1 cellular context compared by ENCODE assay signal in genomic region chr2:177332041-177332991, GRCh38.
TF ChIP-seq lines count a peak whose summit lies in the region.

No MANE protein-coding gene starts in this region.

TF ChIP-seq in K562, 482 proteins besides CTCF, POLR2A, EP300 and RAD21 (continued from another document and continues in another):
- peak; percentile 6; the same call in 1 of the 2 replicates for TF ChIP-seq CUX1 (CRISPR knock-in tag; IDR thresholded peaks at IDR 0.05)
- no peak for TF ChIP-seq YBX1 (IDR thresholded peaks at IDR 0.05)
- no peak for TF ChIP-seq RBM15 (IDR thresholded peaks at IDR 0.05; ENCODE audit: insufficient read depth, low read length)
- TF ChIP-seq EP400 (IDR thresholded peaks at IDR 0.05) = peak; percentile 52
- 0 out of 4 replicates have a peak, but pooled peaks of 1 of the 2 experiments have one; percentile 25 for TF ChIP-seq TBL1XR1 (IDR thresholded peaks at IDR 0.05; ENCODE audit: low read length in 2 of 2)
- 0 out of 2 replicates have a peak, but pooled peaks have one; percentile 39 for TF ChIP-seq ZNF449 (CRISPR knock-in tag; IDR thresholded peaks at IDR 0.05)
- peak in 1 of 2 experiments; percentile 77; a peak in 2 of 4 replicates for TF ChIP-seq ZNF639 (CRISPR knock-in tag; conservative IDR thresholded peaks at IDR 0.05 in 1 of 2, IDR thresholded peaks at IDR 0.05 in 1 of 2)
- 0 out of 2 replicates have a peak, but pooled peaks have one; percentile 36 for TF ChIP-seq SMARCA5 (IDR thresholded peaks at IDR 0.05)
- TF ChIP-seq IRF1 (CRISPR knock-in tag; IDR thresholded peaks at IDR 0.05; ENCODE audit: borderline replicate concordance) = no peak
- no peak for TF ChIP-seq SAFB (IDR thresholded peaks at IDR 0.05; ENCODE audit: borderline replicate concordance, low read depth, low read length)
- peak; percentile 51; the same call in 1 of the 2 replicates for TF ChIP-seq ZNF197 (CRISPR knock-in tag; IDR thresholded peaks at IDR 0.05; ENCODE audit: low read depth)
- peak in 1 of 2 experiments; percentile 67; a peak in 1 of 4 replicates for TF ChIP-seq SRF (CRISPR knock-in tag; IDR thresholded peaks at IDR 0.05)
- no peak for TF ChIP-seq PCBP2 (IDR thresholded peaks at IDR 0.05; ENCODE audit: low read depth, low read length, poor library complexity, severe bottlenecking)
- TF ChIP-seq PKNOX1 (IDR thresholded peaks at IDR 0.05) = 0 out of 2 replicates have a peak, but pooled peaks have one; percentile 20
- TF ChIP-seq ZNF740 (CRISPR knock-in tag; IDR thresholded peaks at IDR 0.05) = no peak
- TF ChIP-seq ZNF740 (tag; IDR thresholded peaks at IDR 0.05) = 0 out of 4 replicates have a peak, but pooled peaks of 1 of the 2 experiments have one; percentile 30
- TF ChIP-seq FOXJ2 (tag; IDR thresholded peaks at IDR 0.05) = peak; percentile 62; the same call in 1 of the 2 replicates
- peak; percentile 69; the same call in 1 of the 2 replicates for TF ChIP-seq ZNF766 (CRISPR knock-in tag; conservative IDR thresholded peaks at IDR 0.05)
- 0 out of 2 replicates have a peak, but pooled peaks have one; percentile 51 for TF ChIP-seq ZNF717 (CRISPR knock-in tag; IDR thresholded peaks at IDR 0.05)
- peak; percentile 60; the same call in 1 of the 2 replicates for TF ChIP-seq CXXC5 (CRISPR knock-in tag; IDR thresholded peaks at IDR 0.05)
- peak; percentile 12 for TF ChIP-seq PHF20 (IDR thresholded peaks at IDR 0.05; ENCODE audit: partially characterized antibody)
- peak in 1 of 2 experiments; percentile 26 for TF ChIP-seq AFF1 (IDR thresholded peaks at IDR 0.05; ENCODE audit: low read depth in 1 of 2, partially characterized antibody in 2 of 2)
- peak; percentile 20; the same call in 1 of the 2 replicates for TF ChIP-seq L3MBTL2 (IDR thresholded peaks at IDR 0.05)
- TF ChIP-seq GMEB1 (CRISPR knock-in tag; IDR thresholded peaks at IDR 0.05) = 0 out of 2 replicates have a peak, but pooled peaks have one; percentile 18
- TF ChIP-seq JUND (IDR thresholded peaks at IDR 0.05; ENCODE audit: borderline replicate concordance, low read depth, low read length) = peak; percentile 57; the same call in 1 of the 2 replicates
- peak; percentile 22; the same call in 1 of the 3 replicates for TF ChIP-seq JUND (tag; IDR thresholded peaks at IDR 0.05; ENCODE audit: borderline replicate concordance, low read depth, low read length)
- TF ChIP-seq TEAD2 (tag; IDR thresholded peaks at IDR 0.05) = 0 out of 2 replicates have a peak, but pooled peaks have one; percentile 51
- peak; percentile 69 for TF ChIP-seq VEZF1 (CRISPR knock-in tag; IDR thresholded peaks at IDR 0.05)
- TF ChIP-seq CC2D1A (IDR thresholded peaks at IDR 0.05) = peak; percentile 83
- peak; percentile 28 for TF ChIP-seq ZBTB8A (IDR thresholded peaks at IDR 0.05; ENCODE audit: partially characterized antibody)
- TF ChIP-seq ZNF3 (CRISPR knock-in tag; IDR thresholded peaks at IDR 0.05) = no peak
- TF ChIP-seq ZNF445 (CRISPR knock-in tag; IDR thresholded peaks at IDR 0.05; ENCODE audit: low read depth) = no peak
- peak; percentile 61; the same call in 1 of the 2 replicates for TF ChIP-seq ZKSCAN8 (CRISPR knock-in tag; IDR thresholded peaks at IDR 0.05)
- TF ChIP-seq ATF7 (IDR thresholded peaks at IDR 0.05) = peak; percentile 43; the same call in 1 of the 2 replicates
- peak; percentile 60; the same call in 1 of the 2 replicates for TF ChIP-seq ZHX1 (conservative IDR thresholded peaks at IDR 0.05; ENCODE audit: low read length)
- peak; percentile 66 for TF ChIP-seq SMAD4 (CRISPR knock-in tag; conservative IDR thresholded peaks at IDR 0.05)
